In genomic region chr2:212032032-212032431, GRCh38 we compare ENCODE assay signal across 11 cellular contexts.
DNase-seq lines count a peak whose midpoint lies in the region; ATAC-seq, FAIRE-seq and TF ChIP-seq lines count a peak whose summit lies in the region.
"Had no signal": no experiment of that assay in that cellular context is flagged by ENCODE, and none has a peak within 500 bp of the region (broad histone marks: within the 10 kb centered on the region; RNA-seq: fewer than 3 reads in every experiment).

No MANE protein-coding gene starts in this region.

- H3K27ac Mint-ChIP-seq in activated CD4-positive, alpha-beta T cell treated with anti-CD3 and anti-CD28 coated beads, Interleukin-2, amount 10 ng/mL, durations not matched to agents 24 days and 14 days: no peak overlapping the region

- H3K36me3 ChIP-seq in RWPE2 (ENCODE audit: low read depth): no peaks in the 10 kb centered on the region

- TF ChIP-seq POLR2A in H54 (IDR thresholded peaks at IDR 0.05; ENCODE audit: low read depth, low read length): no peak

- TF ChIP-seq CTCF in RWPE2 (IDR thresholded peaks at IDR 0.05; ENCODE audit: poor library complexity, severe bottlenecking) (no peak), epithelial cell of esophagus (IDR thresholded peaks at IDR 0.05; ENCODE audit: insufficient read depth, low read depth, low read length, missing control alignments) (no peak), retinal pigment epithelial cell (conservative IDR thresholded peaks at IDR 0.05; ENCODE audit: low read depth, low read length) (no peak)

- H3K4me3 ChIP-seq in RWPE2 (ENCODE audit: severe bottlenecking) (no peak overlapping the region), epithelial cell of esophagus (ENCODE audit: low read length) (no peak overlapping the region), retinal pigment epithelial cell (ENCODE audit: low read length) (no peak overlapping the region)

- no peak overlapping the region for H3K27ac ChIP-seq in RWPE2 (ENCODE audit: poor library complexity, severe bottlenecking)

- DNase-seq in H54 (ENCODE audit: insufficient read length, low spot score) (no peak), RWPE2 (ENCODE audit: low spot score) (no peak), epithelial cell of esophagus (ENCODE audit: low read depth) (peak; percentile 61), retinal pigment epithelial cell (ENCODE audit: low read depth) (peak; percentile 90), ACHN (no peak)
- DNase-seq in effector CD4-positive, alpha-beta T cell: no peak
- DNase-seq in activated CD4-positive, alpha-beta T cell treated with anti-CD3 and anti-CD28 coated beads, Interleukin-2, amount 10 ng/mL, durations not matched to agents 24 days and 14 days: no peak
- DNase-seq: activated CD4-positive, CD25-positive, alpha-beta regulatory T cell treated with anti-CD3 and anti-CD28 coated beads, Interleukin-2, amount 50 U/mL, for 72 hours; left cardiac atrium; NCI-H510A had no signal

- no peaks in the 10 kb centered on the region for H3K9me3 ChIP-seq in RWPE2 (ENCODE audit: severe bottlenecking)

- H3K4me1 ChIP-seq in RWPE2 (ENCODE audit: insufficient read depth, poor library complexity, severe bottlenecking): peaks cover 12% of the 10 kb centered on the region

- no peak overlapping the region for H3K4me3 Mint-ChIP-seq in activated CD4-positive, alpha-beta T cell treated with anti-CD3 and anti-CD28 coated beads, Interleukin-2, amount 10 ng/mL, durations not matched to agents 24 days and 14 days

- ATAC-seq in RWPE2 (ENCODE audit: low read depth) (peak; percentile 77), GM19324 (IDR thresholded peaks at IDR 0.05; ENCODE audit: low FRiP score, unreplicated experiment) (no peak)
- ATAC-seq: left cardiac atrium had no signal

- in situ Hi-C loops in ACHN (cut with HindIII; ENCODE audit: low pct_ligation_motif_present, low pct_unique_long_range_greater_than_20kb, low sequenced_read_pairs): no loop called here

- H3K36me3 Mint-ChIP-seq in activated CD4-positive, alpha-beta T cell treated with anti-CD3 and anti-CD28 coated beads, Interleukin-2, amount 10 ng/mL, durations not matched to agents 24 days and 14 days (ENCODE audit: low read depth): no peaks in the 10 kb centered on the region

- no peaks in the 10 kb centered on the region for H3K4me1 Mint-ChIP-seq in activated CD4-positive, alpha-beta T cell treated with anti-CD3 and anti-CD28 coated beads, Interleukin-2, amount 10 ng/mL, durations not matched to agents 24 days and 14 days

- FAIRE-seq in H54 (lab: Jason Lieb, UNC): peak; percentile 85

- H3K27me3 Mint-ChIP-seq in activated CD4-positive, alpha-beta T cell treated with anti-CD3 and anti-CD28 coated beads, Interleukin-2, amount 10 ng/mL, durations not matched to agents 24 days and 14 days: no peaks in the 10 kb centered on the region

- no peaks in the 10 kb centered on the region for H3K27me3 ChIP-seq in RWPE2 (ENCODE audit: insufficient read depth, poor library complexity, severe bottlenecking)

- H3K9me3 Mint-ChIP-seq in activated CD4-positive, alpha-beta T cell treated with anti-CD3 and anti-CD28 coated beads, Interleukin-2, amount 10 ng/mL, durations not matched to agents 24 days and 14 days: no peaks in the 10 kb centered on the region

- intact Hi-C loops in activated CD4-positive, alpha-beta T cell treated with anti-CD3 and anti-CD28 coated beads, Interleukin-2, amount 10 ng/mL, durations not matched to agents 24 days and 14 days (cut with micrococcal nuclease): no loop called here

Comparison
In these comparisons a context has a peak if more than half of its experiments do, and no peak if none do; other contexts are left out.
1. DNase-seq: peak in epithelial cell of esophagus (single experiment) and retinal pigment epithelial cell (single experiment); none in H54 (single experiment), RWPE2 (single experiment), effector CD4-positive, alpha-beta T cell (single experiment), ACHN (single experiment) and activated CD4-positive, alpha-beta T cell treated with anti-CD3 and anti-CD28 coated beads, Interleukin-2, amount 10 ng/mL, durations not matched to agents 24 days and 14 days (single experiment).